Comparison of ENCODE assay signal across 1 cellular context in genomic region chr3:141231101-141231922, GRCh38.
TF ChIP-seq lines count a peak whose summit lies in the region.

TSS of gene PXYLP1 (plus strand) at chr3:141231825. CDS start at chr3:141260176, 28,351 bp downstream.

TF ChIP-seq in K562, 482 proteins besides CTCF, POLR2A, EP300 and RAD21 (continued from another document and continues in another):
- TF ChIP-seq, protein P1, sequence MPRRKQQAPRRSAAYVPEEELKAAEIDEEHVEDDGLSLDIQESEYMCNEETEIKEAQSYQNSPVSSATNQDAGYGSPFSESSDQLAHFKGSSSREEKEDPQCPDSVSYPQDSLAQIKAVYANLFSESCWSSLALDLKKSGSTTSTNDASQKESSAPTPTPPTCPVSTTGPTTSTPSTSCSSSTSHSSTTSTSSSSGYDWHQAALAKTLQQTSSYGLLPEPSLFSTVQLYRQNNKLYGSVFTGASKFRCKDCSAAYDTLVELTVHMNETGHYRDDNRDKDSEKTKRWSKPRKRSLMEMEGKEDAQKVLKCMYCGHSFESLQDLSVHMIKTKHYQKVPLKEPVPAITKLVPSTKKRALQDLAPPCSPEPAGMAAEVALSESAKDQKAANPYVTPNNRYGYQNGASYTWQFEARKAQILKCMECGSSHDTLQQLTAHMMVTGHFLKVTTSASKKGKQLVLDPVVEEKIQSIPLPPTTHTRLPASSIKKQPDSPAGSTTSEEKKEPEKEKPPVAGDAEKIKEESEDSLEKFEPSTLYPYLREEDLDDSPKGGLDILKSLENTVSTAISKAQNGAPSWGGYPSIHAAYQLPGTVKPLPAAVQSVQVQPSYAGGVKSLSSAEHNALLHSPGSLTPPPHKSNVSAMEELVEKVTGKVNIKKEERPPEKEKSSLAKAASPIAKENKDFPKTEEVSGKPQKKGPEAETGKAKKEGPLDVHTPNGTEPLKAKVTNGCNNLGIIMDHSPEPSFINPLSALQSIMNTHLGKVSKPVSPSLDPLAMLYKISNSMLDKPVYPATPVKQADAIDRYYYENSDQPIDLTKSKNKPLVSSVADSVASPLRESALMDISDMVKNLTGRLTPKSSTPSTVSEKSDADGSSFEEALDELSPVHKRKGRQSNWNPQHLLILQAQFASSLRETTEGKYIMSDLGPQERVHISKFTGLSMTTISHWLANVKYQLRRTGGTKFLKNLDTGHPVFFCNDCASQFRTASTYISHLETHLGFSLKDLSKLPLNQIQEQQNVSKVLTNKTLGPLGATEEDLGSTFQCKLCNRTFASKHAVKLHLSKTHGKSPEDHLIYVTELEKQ (CRISPR knock-in tag; IDR thresholded peaks at IDR 0.05): no peak
- no peak for TF ChIP-seq ZNF134 (CRISPR knock-in tag; conservative IDR thresholded peaks at IDR 0.05)
- no peak for TF ChIP-seq ZNF217 (CRISPR knock-in tag; IDR thresholded peaks at IDR 0.05)
- TF ChIP-seq ATF1 (CRISPR knock-in tag; IDR thresholded peaks at IDR 0.05): no peak
- peak; percentile 50 for TF ChIP-seq ATF1 (tag; IDR thresholded peaks at IDR 0.05)
- TF ChIP-seq ZNF12 (CRISPR knock-in tag; IDR thresholded peaks at IDR 0.05): no peak
- TF ChIP-seq ARID4B (CRISPR knock-in tag; IDR thresholded peaks at IDR 0.05): peak; percentile 71; the same call in 1 of the 2 replicates
- no peak for TF ChIP-seq NR0B1 (IDR thresholded peaks at IDR 0.05; ENCODE audit: partially characterized antibody)
- TF ChIP-seq JUN (IDR thresholded peaks at IDR 0.05; ENCODE audit: borderline replicate concordance, low read depth, low read length): no peak
- TF ChIP-seq JUN (CRISPR knock-in tag; IDR thresholded peaks at IDR 0.05; ENCODE audit: borderline replicate concordance): 0 out of 2 replicates have a peak, but pooled peaks have one; percentile 22
- TF ChIP-seq RFX1 (IDR thresholded peaks at IDR 0.05): no peak
- peak; percentile 66 for TF ChIP-seq FUS (optimal IDR thresholded peaks at IDR 0.05; ENCODE audit: low read depth, low read length)
- TF ChIP-seq REST (CRISPR knock-in tag; IDR thresholded peaks at IDR 0.05; ENCODE audit: low read depth): 0 out of 2 replicates have a peak, but pooled peaks have one; percentile 29
- TF ChIP-seq, protein P2, sequence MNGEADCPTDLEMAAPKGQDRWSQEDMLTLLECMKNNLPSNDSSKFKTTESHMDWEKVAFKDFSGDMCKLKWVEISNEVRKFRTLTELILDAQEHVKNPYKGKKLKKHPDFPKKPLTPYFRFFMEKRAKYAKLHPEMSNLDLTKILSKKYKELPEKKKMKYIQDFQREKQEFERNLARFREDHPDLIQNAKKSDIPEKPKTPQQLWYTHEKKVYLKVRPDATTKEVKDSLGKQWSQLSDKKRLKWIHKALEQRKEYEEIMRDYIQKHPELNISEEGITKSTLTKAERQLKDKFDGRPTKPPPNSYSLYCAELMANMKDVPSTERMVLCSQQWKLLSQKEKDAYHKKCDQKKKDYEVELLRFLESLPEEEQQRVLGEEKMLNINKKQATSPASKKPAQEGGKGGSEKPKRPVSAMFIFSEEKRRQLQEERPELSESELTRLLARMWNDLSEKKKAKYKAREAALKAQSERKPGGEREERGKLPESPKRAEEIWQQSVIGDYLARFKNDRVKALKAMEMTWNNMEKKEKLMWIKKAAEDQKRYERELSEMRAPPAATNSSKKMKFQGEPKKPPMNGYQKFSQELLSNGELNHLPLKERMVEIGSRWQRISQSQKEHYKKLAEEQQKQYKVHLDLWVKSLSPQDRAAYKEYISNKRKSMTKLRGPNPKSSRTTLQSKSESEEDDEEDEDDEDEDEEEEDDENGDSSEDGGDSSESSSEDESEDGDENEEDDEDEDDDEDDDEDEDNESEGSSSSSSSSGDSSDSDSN (IDR thresholded peaks at IDR 0.05; ENCODE audit: borderline replicate concordance in 1 of 2, low read depth in 2 of 2, low read length in 2 of 2): peak; percentile 30 to 84; a peak in 2 of 4 replicates
- no peak for TF ChIP-seq KLF16 (IDR thresholded peaks at IDR 0.05)
- TF ChIP-seq ZNF143 (CRISPR knock-in tag; IDR thresholded peaks at IDR 0.05): peak; percentile 31; the same call in 1 of the 2 replicates
- TF ChIP-seq ZNF431 (CRISPR knock-in tag; IDR thresholded peaks at IDR 0.05): no peak
- TF ChIP-seq, protein P3, sequence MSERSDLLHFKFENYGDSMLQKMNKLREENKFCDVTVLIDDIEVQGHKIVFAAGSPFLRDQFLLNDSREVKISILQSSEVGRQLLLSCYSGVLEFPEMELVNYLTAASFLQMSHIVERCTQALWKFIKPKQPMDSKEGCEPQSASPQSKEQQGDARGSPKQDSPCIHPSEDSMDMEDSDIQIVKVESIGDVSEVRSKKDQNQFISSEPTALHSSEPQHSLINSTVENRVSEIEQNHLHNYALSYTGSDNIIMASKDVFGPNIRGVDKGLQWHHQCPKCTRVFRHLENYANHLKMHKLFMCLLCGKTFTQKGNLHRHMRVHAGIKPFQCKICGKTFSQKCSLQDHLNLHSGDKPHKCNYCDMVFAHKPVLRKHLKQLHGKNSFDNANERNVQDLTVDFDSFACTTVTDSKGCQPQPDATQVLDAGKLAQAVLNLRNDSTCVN (CRISPR knock-in tag; IDR thresholded peaks at IDR 0.05): no peak
- TF ChIP-seq, protein P4, sequence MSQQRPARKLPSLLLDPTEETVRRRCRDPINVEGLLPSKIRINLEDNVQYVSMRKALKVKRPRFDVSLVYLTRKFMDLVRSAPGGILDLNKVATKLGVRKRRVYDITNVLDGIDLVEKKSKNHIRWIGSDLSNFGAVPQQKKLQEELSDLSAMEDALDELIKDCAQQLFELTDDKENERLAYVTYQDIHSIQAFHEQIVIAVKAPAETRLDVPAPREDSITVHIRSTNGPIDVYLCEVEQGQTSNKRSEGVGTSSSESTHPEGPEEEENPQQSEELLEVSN (IDR thresholded peaks at IDR 0.05; ENCODE audit: borderline replicate concordance in 1 of 2, extremely low read depth in 1 of 2, insufficient read depth in 1 of 2, insufficient read length in 1 of 2, low read depth in 1 of 2, low read length in 1 of 2, poor library complexity in 1 of 2, severe bottlenecking in 1 of 2): peak; percentile 64 to 86
- TF ChIP-seq XRCC4 (IDR thresholded peaks at IDR 0.05; ENCODE audit: extremely low read depth, insufficient read depth, insufficient read length): no peak
- TF ChIP-seq, protein P5, sequence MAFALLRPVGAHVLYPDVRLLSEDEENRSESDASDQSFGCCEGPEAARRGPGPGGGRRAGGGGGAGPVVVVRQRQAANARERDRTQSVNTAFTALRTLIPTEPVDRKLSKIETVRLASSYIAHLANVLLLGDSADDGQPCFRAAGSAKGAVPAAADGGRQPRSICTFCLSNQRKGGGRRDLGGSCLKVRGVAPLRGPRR (CRISPR knock-in tag; IDR thresholded peaks at IDR 0.05): no peak
- TF ChIP-seq ESRRA (IDR thresholded peaks at IDR 0.05; ENCODE audit: borderline replicate concordance, low read depth): peak; percentile 62; the same call in 1 of the 2 replicates
- TF ChIP-seq POLR2AphosphoS5 (IDR thresholded peaks at IDR 0.05; ENCODE audit: control insufficient read depth, insufficient read depth, low read depth, low read length): no peak
- 0 out of 2 replicates have a peak, but pooled peaks have one; percentile 23 for TF ChIP-seq HCFC1 (IDR thresholded peaks at IDR 0.05; ENCODE audit: low read depth, low read length)
- no peak for TF ChIP-seq TEAD4 (IDR thresholded peaks at IDR 0.05; ENCODE audit: low read length)
- no peak for TF ChIP-seq TEAD4 (CRISPR knock-in tag; IDR thresholded peaks at IDR 0.05; ENCODE audit: borderline replicate concordance)
- no peak; the same call in 1 of the 2 replicates for TF ChIP-seq HDAC8 (tag; IDR thresholded peaks at IDR 0.05)
- TF ChIP-seq, protein P6, sequence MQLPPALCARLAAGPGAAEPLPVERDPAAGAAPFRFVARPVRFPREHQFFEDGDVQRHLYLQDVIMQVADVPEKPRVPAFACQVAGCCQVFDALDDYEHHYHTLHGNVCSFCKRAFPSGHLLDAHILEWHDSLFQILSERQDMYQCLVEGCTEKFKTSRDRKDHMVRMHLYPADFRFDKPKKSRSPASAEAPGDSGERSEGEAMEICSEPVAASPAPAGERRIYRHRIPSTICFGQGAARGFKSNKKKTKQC (CRISPR knock-in tag; IDR thresholded peaks at IDR 0.05): no peak; the same call in 1 of the 2 replicates
- 0 out of 2 replicates have a peak, but pooled peaks have one; percentile 73 for TF ChIP-seq ZFPM2 (CRISPR knock-in tag; IDR thresholded peaks at IDR 0.05)
- TF ChIP-seq GABPA (tag; conservative IDR thresholded peaks at IDR 0.05; ENCODE audit: low read depth): peak; percentile 39; the same call in 1 of the 2 replicates
- TF ChIP-seq NR2C2 (CRISPR knock-in tag; IDR thresholded peaks at IDR 0.05): peak; percentile 55; the same call in 1 of the 2 replicates
- 0 out of 2 replicates have a peak, but pooled peaks have one; percentile 35 for TF ChIP-seq NR2C2 (tag; IDR thresholded peaks at IDR 0.05)
- TF ChIP-seq RBM25 (IDR thresholded peaks at IDR 0.05; ENCODE audit: low read depth, low read length, severe bottlenecking): peak; percentile 52
- no peak for TF ChIP-seq RBM15 (IDR thresholded peaks at IDR 0.05; ENCODE audit: insufficient read depth, low read length)
- TF ChIP-seq HNRNPK (IDR thresholded peaks at IDR 0.05; ENCODE audit: low read depth, low read length, poor library complexity, severe bottlenecking): no peak
- TF ChIP-seq GMEB1 (CRISPR knock-in tag; IDR thresholded peaks at IDR 0.05): peak; percentile 23; the same call in 1 of the 2 replicates
- TF ChIP-seq SOX6 (IDR thresholded peaks at IDR 0.05): peak; percentile 39; the same call in 1 of the 2 replicates
- no peak for TF ChIP-seq ZNF124 (CRISPR knock-in tag; IDR thresholded peaks at IDR 0.05)
- TF ChIP-seq U2AF1 (optimal IDR thresholded peaks at IDR 0.05; ENCODE audit: low read depth, low read length): peak; percentile 69
- TF ChIP-seq ZBTB1 (CRISPR knock-in tag; IDR thresholded peaks at IDR 0.05; ENCODE audit: borderline replicate concordance, low read depth): no peak
- TF ChIP-seq SMAD4 (CRISPR knock-in tag; conservative IDR thresholded peaks at IDR 0.05): peak; percentile 85; the same call in 1 of the 2 replicates
